In the genomic region with DNA sequence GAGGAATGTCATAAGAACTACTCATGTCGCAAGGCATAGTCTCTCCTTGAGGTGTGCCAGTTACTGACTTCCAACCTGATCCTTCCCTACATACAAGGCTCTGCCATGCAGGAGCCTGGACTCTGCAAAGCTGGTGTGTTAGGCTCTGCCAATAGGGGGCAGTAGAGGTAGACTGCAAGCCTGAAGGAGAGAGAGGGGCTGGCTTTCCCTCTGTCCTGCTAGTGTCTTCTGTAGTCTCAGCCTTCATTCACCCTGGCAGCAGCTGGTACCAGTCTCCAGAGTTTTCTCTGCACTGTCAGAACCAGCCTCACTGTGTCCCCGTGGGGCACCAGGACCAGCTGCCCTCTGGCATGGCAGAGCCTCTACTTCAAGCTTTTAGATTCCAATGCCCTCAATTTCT, we compare ENCODE assay signal across 1 cellular context.
TF ChIP-seq lines count a peak whose summit lies in the region.

No MANE protein-coding gene starts in this region.

TF ChIP-seq in GM12878, 131 proteins besides CTCF, POLR2A, EP300 and RAD21 (continued from another document):
- TF ChIP-seq, protein P1, sequence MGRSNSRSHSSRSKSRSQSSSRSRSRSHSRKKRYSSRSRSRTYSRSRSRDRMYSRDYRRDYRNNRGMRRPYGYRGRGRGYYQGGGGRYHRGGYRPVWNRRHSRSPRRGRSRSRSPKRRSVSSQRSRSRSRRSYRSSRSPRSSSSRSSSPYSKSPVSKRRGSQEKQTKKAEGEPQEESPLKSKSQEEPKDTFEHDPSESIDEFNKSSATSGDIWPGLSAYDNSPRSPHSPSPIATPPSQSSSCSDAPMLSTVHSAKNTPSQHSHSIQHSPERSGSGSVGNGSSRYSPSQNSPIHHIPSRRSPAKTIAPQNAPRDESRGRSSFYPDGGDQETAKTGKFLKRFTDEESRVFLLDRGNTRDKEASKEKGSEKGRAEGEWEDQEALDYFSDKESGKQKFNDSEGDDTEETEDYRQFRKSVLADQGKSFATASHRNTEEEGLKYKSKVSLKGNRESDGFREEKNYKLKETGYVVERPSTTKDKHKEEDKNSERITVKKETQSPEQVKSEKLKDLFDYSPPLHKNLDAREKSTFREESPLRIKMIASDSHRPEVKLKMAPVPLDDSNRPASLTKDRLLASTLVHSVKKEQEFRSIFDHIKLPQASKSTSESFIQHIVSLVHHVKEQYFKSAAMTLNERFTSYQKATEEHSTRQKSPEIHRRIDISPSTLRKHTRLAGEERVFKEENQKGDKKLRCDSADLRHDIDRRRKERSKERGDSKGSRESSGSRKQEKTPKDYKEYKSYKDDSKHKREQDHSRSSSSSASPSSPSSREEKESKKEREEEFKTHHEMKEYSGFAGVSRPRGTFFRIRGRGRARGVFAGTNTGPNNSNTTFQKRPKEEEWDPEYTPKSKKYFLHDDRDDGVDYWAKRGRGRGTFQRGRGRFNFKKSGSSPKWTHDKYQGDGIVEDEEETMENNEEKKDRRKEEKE (IDR thresholded peaks at IDR 0.05): no peak
- TF ChIP-seq, protein P2, sequence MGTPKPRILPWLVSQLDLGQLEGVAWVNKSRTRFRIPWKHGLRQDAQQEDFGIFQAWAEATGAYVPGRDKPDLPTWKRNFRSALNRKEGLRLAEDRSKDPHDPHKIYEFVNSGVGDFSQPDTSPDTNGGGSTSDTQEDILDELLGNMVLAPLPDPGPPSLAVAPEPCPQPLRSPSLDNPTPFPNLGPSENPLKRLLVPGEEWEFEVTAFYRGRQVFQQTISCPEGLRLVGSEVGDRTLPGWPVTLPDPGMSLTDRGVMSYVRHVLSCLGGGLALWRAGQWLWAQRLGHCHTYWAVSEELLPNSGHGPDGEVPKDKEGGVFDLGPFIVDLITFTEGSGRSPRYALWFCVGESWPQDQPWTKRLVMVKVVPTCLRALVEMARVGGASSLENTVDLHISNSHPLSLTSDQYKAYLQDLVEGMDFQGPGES (IDR thresholded peaks at IDR 0.05): no peak
- TF ChIP-seq DPF2 (IDR thresholded peaks at IDR 0.05): no peak
- TF ChIP-seq SUPT20H (IDR thresholded peaks at IDR 0.05; ENCODE audit: borderline replicate concordance, control insufficient read depth, low read depth, low read length): no peak
- TF ChIP-seq POLR2AphosphoS5 (IDR thresholded peaks at IDR 0.05; ENCODE audit: low read length): no peak
- TF ChIP-seq ZZZ3 (IDR thresholded peaks at IDR 0.05; ENCODE audit: control insufficient read depth, insufficient read length, low read depth): no peak
- TF ChIP-seq, protein P3, sequence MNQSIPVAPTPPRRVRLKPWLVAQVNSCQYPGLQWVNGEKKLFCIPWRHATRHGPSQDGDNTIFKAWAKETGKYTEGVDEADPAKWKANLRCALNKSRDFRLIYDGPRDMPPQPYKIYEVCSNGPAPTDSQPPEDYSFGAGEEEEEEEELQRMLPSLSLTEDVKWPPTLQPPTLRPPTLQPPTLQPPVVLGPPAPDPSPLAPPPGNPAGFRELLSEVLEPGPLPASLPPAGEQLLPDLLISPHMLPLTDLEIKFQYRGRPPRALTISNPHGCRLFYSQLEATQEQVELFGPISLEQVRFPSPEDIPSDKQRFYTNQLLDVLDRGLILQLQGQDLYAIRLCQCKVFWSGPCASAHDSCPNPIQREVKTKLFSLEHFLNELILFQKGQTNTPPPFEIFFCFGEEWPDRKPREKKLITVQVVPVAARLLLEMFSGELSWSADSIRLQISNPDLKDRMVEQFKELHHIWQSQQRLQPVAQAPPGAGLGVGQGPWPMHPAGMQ (IDR thresholded peaks at IDR 0.05; ENCODE audit: borderline replicate concordance): no peak
- no peak for TF ChIP-seq MEF2B (IDR thresholded peaks at IDR 0.05; ENCODE audit: partially characterized antibody, poor library complexity, severe bottlenecking)
- no peak for TF ChIP-seq NR2F1 (conservative IDR thresholded peaks at IDR 0.05)
TF ChIP-seq in GM12878: peak in this region for 0.
